In the genomic region with DNA sequence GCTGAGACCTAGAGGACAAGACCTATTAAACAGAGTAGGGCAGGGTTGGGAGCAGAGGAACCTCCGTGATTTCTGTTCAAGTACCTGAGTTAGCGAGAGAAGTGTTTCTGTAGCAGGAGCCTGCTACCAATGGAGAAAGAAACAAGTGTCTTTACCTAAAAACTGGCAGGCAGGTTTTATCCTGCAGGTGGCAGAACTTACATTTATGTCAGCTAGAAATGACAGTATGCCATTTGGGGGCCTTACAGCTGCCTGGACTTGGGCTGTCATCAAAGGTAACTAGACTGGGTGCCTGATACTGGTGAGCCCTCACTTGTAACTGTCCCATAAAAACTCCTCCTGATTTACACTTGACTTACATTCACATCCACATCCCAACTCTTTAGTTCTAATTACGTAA, we compare ENCODE assay signal across 1 cellular context.
TF ChIP-seq lines count a peak whose summit lies in the region.

No MANE protein-coding gene starts in this region.

TF ChIP-seq in GM23338, 12 proteins besides CTCF, POLR2A, EP300 and RAD21 (continued from another document):
- TF ChIP-seq, protein P1, sequence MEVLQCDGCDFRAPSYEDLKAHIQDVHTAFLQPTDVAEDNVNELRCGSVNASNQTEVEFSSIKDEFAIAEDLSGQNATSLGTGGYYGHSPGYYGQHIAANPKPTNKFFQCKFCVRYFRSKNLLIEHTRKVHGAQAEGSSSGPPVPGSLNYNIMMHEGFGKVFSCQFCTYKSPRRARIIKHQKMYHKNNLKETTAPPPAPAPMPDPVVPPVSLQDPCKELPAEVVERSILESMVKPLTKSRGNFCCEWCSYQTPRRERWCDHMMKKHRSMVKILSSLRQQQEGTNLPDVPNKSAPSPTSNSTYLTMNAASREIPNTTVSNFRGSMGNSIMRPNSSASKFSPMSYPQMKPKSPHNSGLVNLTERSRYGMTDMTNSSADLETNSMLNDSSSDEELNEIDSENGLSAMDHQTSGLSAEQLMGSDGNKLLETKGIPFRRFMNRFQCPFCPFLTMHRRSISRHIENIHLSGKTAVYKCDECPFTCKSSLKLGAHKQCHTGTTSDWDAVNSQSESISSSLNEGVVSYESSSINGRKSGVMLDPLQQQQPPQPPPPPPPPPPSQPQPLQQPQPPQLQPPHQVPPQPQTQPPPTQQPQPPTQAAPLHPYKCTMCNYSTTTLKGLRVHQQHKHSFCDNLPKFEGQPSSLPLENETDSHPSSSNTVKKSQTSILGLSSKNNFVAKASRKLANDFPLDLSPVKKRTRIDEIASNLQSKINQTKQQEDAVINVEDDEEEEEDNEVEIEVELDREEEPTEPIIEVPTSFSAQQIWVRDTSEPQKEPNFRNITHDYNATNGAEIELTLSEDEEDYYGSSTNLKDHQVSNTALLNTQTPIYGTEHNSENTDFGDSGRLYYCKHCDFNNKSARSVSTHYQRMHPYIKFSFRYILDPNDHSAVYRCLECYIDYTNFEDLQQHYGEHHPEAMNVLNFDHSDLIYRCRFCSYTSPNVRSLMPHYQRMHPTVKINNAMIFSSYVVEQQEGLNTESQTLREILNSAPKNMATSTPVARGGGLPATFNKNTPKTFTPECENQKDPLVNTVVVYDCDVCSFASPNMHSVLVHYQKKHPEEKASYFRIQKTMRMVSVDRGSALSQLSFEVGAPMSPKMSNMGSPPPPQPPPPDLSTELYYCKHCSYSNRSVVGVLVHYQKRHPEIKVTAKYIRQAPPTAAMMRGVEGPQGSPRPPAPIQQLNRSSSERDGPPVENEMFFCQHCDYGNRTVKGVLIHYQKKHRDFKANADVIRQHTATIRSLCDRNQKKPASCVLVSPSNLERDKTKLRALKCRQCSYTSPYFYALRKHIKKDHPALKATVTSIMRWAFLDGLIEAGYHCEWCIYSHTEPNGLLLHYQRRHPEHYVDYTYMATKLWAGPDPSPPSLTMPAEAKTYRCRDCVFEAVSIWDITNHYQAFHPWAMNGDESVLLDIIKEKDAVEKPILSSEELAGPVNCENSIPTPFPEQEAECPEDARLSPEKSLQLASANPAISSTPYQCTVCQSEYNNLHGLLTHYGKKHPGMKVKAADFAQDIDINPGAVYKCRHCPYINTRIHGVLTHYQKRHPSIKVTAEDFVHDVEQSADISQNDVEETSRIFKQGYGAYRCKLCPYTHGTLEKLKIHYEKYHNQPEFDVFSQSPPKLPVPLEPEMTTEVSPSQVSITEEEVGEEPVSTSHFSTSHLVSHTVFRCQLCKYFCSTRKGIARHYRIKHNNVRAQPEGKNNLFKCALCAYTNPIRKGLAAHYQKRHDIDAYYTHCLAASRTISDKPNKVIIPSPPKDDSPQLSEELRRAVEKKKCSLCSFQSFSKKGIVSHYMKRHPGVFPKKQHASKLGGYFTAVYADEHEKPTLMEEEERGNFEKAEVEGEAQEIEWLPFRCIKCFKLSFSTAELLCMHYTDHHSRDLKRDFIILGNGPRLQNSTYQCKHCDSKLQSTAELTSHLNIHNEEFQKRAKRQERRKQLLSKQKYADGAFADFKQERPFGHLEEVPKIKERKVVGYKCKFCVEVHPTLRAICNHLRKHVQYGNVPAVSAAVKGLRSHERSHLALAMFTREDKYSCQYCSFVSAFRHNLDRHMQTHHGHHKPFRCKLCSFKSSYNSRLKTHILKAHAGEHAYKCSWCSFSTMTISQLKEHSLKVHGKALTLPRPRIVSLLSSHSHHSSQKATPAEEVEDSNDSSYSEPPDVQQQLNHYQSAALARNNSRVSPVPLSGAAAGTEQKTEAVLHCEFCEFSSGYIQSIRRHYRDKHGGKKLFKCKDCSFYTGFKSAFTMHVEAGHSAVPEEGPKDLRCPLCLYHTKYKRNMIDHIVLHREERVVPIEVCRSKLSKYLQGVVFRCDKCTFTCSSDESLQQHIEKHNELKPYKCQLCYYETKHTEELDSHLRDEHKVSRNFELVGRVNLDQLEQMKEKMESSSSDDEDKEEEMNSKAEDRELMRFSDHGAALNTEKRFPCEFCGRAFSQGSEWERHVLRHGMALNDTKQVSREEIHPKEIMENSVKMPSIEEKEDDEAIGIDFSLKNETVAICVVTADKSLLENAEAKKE (CRISPR knock-in tag; IDR thresholded peaks at IDR 0.05), result no peak
- no peak for TF ChIP-seq ZNF331 (CRISPR knock-in tag; IDR thresholded peaks at IDR 0.05; ENCODE audit: low read depth)
